ENCODE assay signal across 8 cellular contexts in the genomic region with DNA sequence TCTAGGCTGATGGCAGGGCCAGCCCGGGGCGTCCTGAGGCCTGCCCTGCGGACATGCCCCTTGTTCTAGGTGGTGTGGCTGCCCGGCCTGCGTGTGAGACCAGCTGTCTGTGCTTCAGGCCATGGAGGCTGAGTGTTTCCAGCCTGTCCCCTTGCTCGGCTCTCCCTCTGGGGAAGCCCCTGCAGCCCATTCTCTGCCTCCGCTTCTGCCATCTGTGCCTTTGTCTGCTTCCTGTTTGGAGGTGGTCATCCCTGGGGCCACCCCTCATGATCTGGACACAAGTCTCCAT.
DNase-seq lines count a peak whose midpoint lies in the region; ATAC-seq and TF ChIP-seq lines count a peak whose summit lies in the region.

No MANE protein-coding gene starts in this region.

- no peaks in the 10 kb centered on the region for H3K9me3 Mint-ChIP-seq in Caco-2 (ENCODE audit: unreplicated experiment)

- H3K36me3 Mint-ChIP-seq in Caco-2 (ENCODE audit: insufficient read depth, unreplicated experiment) = peaks cover 69% of the 10 kb centered on the region

- intact Hi-C loops in Caco-2 (cut with micrococcal nuclease; ENCODE audit: unreplicated experiment) = no loop called here

- H3K4me1 ChIP-seq in Caco-2 (peaks cover 41% of the 10 kb centered on the region), OCI-LY3 (ENCODE audit: low read length) (peaks cover 25% of the 10 kb centered on the region), liver (ENCODE audit: control insufficient read depth in 4 of 4, insufficient read depth in 4 of 4, low read length in 3 of 4) (peaks cover 18 to 77% (median 58%) of the 10 kb centered on the region in 4 donors)

- peak; percentile 11 for ATAC-seq in GM21447 (IDR thresholded peaks at IDR 0.05; ENCODE audit: unreplicated experiment)

- no peaks in the 10 kb centered on the region for H3K9me3 ChIP-seq in Caco-2
- no peaks in the 10 kb centered on the region for H3K9me3 ChIP-seq in OCI-LY3 (ENCODE audit: insufficient read depth, low read length)
- no peaks in the 10 kb centered on the region for H3K9me3 ChIP-seq in liver (ENCODE audit: control insufficient read depth in 4 of 4, low read length in 3 of 4)

- H2AFZ ChIP-seq in OCI-LY3 (ENCODE audit: low read depth, low read length) = 0 out of 2 replicates have a peak overlapping the region, but pooled peaks have one; percentile 12

- H3K27ac Mint-ChIP-seq in Caco-2 (ENCODE audit: unreplicated experiment) = peak overlapping the region; percentile 96

- H3K9ac ChIP-seq in OCI-LY3 (ENCODE audit: low read length) (no peak overlapping the region), liver (ENCODE audit: low read depth in 1 of 2, low read length in 2 of 2) (no peak overlapping the region)

- H3K4me3 ChIP-seq in Caco-2 (ENCODE audit: low read depth, low read length) = no peak overlapping the region
- H3K4me3 ChIP-seq in OCI-LY3 (ENCODE audit: low read length) = no peak overlapping the region; the same call in 1 of the 2 replicates
- no peak overlapping the region for H3K4me3 ChIP-seq in liver (ENCODE audit: low read depth in 1 of 3, low read length in 3 of 3)

- H3K4me2 ChIP-seq in OCI-LY3 (ENCODE audit: low read length) = peak overlapping the region; percentile 56

- H4K20me1 ChIP-seq in OCI-LY3 (ENCODE audit: insufficient read depth, low read length) = no peaks in the 10 kb centered on the region

- H3K4me1 Mint-ChIP-seq in Caco-2 (ENCODE audit: low read depth, unreplicated experiment) = peaks cover 54% of the 10 kb centered on the region

- no TSS peak for BruUV-seq in Caco-2 (replicated peaks; lab: Mats Ljungman, UMichigan)

- CTCF ChIA-PET in Caco-2 (lab: Charles Lee) = no interaction called here

- no peaks in the 10 kb centered on the region for H3K27me3 Mint-ChIP-seq in Caco-2 (ENCODE audit: insufficient read depth, unreplicated experiment)

- H3K4me3 Mint-ChIP-seq in Caco-2 (ENCODE audit: unreplicated experiment) = peak overlapping the region; percentile 31

- TF ChIP-seq RAD21 in liver (IDR thresholded peaks at IDR 0.05) = no peak

- H3K27ac ChIP-seq in OCI-LY3 (ENCODE audit: low read length) = no peak overlapping the region
- peak overlapping the region; percentile 88 to 92 for H3K27ac ChIP-seq in liver (ENCODE audit: low read depth in 1 of 2, low read length in 2 of 2)

- no peaks in the 10 kb centered on the region; the same call in 1 of the 2 replicates for H3K36me3 ChIP-seq in Caco-2 (ENCODE audit: control insufficient read depth, insufficient read depth, low read length)
- H3K36me3 ChIP-seq in OCI-LY3 (replicated peaks; ENCODE audit: low read depth, low read length) = no peaks in the 10 kb centered on the region
- no peaks in the 10 kb centered on the region for H3K36me3 ChIP-seq in liver (ENCODE audit: control insufficient read depth in 4 of 4, insufficient read depth in 3 of 4, low read depth in 1 of 4, low read length in 3 of 4)

- DNase-seq in Caco-2 (no peak), NCI-H446 treated with DMSO at 0.1 percent for 48 hours (lab: John Stamatoyannopoulos, UW) (no peak), NCI-H2029 (lab: John Stamatoyannopoulos, UW) (no peak), DMS114 treated with DMSO at 0.1 percent for 48 hours (lab: John Stamatoyannopoulos, UW; ENCODE audit: unreplicated experiment) (no peak)
- no peak for DNase-seq in stimulated activated CD8-positive, alpha-beta memory T cell treated with anti-CD3 and anti-CD28 coated beads, Interleukin-4, amount 100 ng/mL, for 48 hours

- H3K79me2 ChIP-seq in OCI-LY3 (ENCODE audit: low read length) = no peaks in the 10 kb centered on the region

- no peak for TF ChIP-seq CTCF in Caco-2 (IDR thresholded peaks at IDR 0.05; ENCODE audit: insufficient read depth in 1 of 2, low read depth in 1 of 2, low read length in 1 of 2, severe bottlenecking in 1 of 2, unreplicated experiment in 1 of 2)
- TF ChIP-seq CTCF in OCI-LY3 (IDR thresholded peaks at IDR 0.05; ENCODE audit: low read depth, low read length) = no peak
- TF ChIP-seq CTCF in liver (IDR thresholded peaks at IDR 0.05; ENCODE audit: low read depth, low read length, missing input control) = no peak

- 82% methylated on average over 7 of the region's 7 CpGs for WGBS in liver

- no peaks in the 10 kb centered on the region for H3K27me3 ChIP-seq in Caco-2 (replicated peaks; ENCODE audit: control insufficient read depth, insufficient read depth, low read length)
- peaks cover 43% of the 10 kb centered on the region for H3K27me3 ChIP-seq in OCI-LY3 (ENCODE audit: low read depth, low read length)
- no peaks in the 10 kb centered on the region for H3K27me3 ChIP-seq in liver (ENCODE audit: control insufficient read depth in 4 of 4, insufficient read depth in 4 of 4, low read length in 3 of 4)

- POLR2A ChIA-PET in Caco-2 (lab: Charles Lee) = no interaction called here

TF ChIP-seq in liver, 16 proteins besides CTCF, POLR2A, EP300 and RAD21:
- TF ChIP-seq GABPA (IDR thresholded peaks at IDR 0.05 in 1 of 2, conservative IDR thresholded peaks at IDR 0.05 in 1 of 2) (no peak), NR2F2 (IDR thresholded peaks at IDR 0.05) (no peak), FOXA2 (IDR thresholded peaks at IDR 0.05) (no peak), TAF1 (conservative IDR thresholded peaks at IDR 0.05) (no peak), JUND (IDR thresholded peaks at IDR 0.05) (no peak), YY1 (IDR thresholded peaks at IDR 0.05) (no peak), EGR1 (IDR thresholded peaks at IDR 0.05; ENCODE audit: low read depth in 2 of 2) (no peak), HNF4A (conservative IDR thresholded peaks at IDR 0.05) (no peak), SP1 (IDR thresholded peaks at IDR 0.05) (no peak)
- TF ChIP-seq, protein P1, sequence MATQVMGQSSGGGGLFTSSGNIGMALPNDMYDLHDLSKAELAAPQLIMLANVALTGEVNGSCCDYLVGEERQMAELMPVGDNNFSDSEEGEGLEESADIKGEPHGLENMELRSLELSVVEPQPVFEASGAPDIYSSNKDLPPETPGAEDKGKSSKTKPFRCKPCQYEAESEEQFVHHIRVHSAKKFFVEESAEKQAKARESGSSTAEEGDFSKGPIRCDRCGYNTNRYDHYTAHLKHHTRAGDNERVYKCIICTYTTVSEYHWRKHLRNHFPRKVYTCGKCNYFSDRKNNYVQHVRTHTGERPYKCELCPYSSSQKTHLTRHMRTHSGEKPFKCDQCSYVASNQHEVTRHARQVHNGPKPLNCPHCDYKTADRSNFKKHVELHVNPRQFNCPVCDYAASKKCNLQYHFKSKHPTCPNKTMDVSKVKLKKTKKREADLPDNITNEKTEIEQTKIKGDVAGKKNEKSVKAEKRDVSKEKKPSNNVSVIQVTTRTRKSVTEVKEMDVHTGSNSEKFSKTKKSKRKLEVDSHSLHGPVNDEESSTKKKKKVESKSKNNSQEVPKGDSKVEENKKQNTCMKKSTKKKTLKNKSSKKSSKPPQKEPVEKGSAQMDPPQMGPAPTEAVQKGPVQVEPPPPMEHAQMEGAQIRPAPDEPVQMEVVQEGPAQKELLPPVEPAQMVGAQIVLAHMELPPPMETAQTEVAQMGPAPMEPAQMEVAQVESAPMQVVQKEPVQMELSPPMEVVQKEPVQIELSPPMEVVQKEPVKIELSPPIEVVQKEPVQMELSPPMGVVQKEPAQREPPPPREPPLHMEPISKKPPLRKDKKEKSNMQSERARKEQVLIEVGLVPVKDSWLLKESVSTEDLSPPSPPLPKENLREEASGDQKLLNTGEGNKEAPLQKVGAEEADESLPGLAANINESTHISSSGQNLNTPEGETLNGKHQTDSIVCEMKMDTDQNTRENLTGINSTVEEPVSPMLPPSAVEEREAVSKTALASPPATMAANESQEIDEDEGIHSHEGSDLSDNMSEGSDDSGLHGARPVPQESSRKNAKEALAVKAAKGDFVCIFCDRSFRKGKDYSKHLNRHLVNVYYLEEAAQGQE (IDR thresholded peaks at IDR 0.05) = no peak
- TF ChIP-seq, protein P2, sequence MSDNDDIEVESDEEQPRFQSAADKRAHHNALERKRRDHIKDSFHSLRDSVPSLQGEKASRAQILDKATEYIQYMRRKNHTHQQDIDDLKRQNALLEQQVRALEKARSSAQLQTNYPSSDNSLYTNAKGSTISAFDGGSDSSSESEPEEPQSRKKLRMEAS (IDR thresholded peaks at IDR 0.05) = no peak
- TF ChIP-seq, protein P3, sequence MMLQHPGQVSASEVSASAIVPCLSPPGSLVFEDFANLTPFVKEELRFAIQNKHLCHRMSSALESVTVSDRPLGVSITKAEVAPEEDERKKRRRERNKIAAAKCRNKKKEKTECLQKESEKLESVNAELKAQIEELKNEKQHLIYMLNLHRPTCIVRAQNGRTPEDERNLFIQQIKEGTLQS (IDR thresholded peaks at IDR 0.05) = no peak
